Comparison of ENCODE assay signal across 13 cellular contexts in genomic region chr18:74316257-74317180, GRCh38. TPM values are rescaled to one million over a fixed set of nuclear protein-coding genes. Genes with fewer than 3 reads are reported as not detected.
DNase-seq lines count a peak whose midpoint lies in the region; ATAC-seq and TF ChIP-seq lines count a peak whose summit lies in the region.
"Had no signal": no experiment of that assay in that cellular context is flagged by ENCODE, and none has a peak within 500 bp of the region (broad histone marks: within the 10 kb centered on the region; RNA-seq: fewer than 3 reads in every experiment).

No MANE protein-coding gene starts in this region.

- WGBS in right lobe of liver (ENCODE audit: insufficient coverage, low coverage, low lambda C conversion rate, missing lambda C conversion rate), result 57% methylated on average over 16 of the region's 29 CpGs

- no peaks in the 10 kb centered on the region for H3K36me3 ChIP-seq in right lobe of liver

- no peak overlapping the region for H3K27ac ChIP-seq in right lobe of liver
- H3K27ac ChIP-seq: VCaP had no signal

- intact Hi-C loops in right lobe of liver (cut with DNase I), result no loop called here

- no peaks in the 10 kb centered on the region for H3K27me3 ChIP-seq in right lobe of liver

- ATAC-seq in right lobe of liver, result peak; percentile 45 to 96 (median 72)
- ATAC-seq: left ventricle myocardium superior had no signal

- DNase-seq in AG10803 (ENCODE audit: low read depth) (peak; percentile 97), LoVo (ENCODE audit: low spot score) (peak; percentile 25), dedifferentiated amniotic fluid mesenchymal stem cell (ENCODE audit: extremely low spot score) (peak; percentile 86), right lobe of liver (no peak), SHP77 (lab: John Stamatoyannopoulos, UW) (no peak), NCI-H69 (lab: John Stamatoyannopoulos, UW) (no peak)
- no peak for DNase-seq in stimulated activated CD4-positive, alpha-beta T cell treated with anti-CD3 and anti-CD28 coated beads, Interleukin-1b, Interleukin-23, amount 100 ng/mL, for 48 hours
- DNase-seq in activated CD4-positive, alpha-beta T cell treated with anti-CD3 and anti-CD28 coated beads for 48 hours, result no peak
- DNase-seq: activated gamma-delta T cell, COR-L47, left ventricle myocardium superior, retina had no signal

- TF ChIP-seq CTCF in AG10803 (conservative IDR thresholded peaks at IDR 0.05; ENCODE audit: low read length), result no peak
- TF ChIP-seq CTCF in right lobe of liver (IDR thresholded peaks at IDR 0.05), result no peak

- H3K4me3 ChIP-seq in AG10803 (ENCODE audit: low read length) (no peak overlapping the region), right lobe of liver (no peak overlapping the region)

- no peaks in the 10 kb centered on the region for H3K9me3 ChIP-seq in right lobe of liver

- no peak for TF ChIP-seq POLR2A in right lobe of liver (IDR thresholded peaks at IDR 0.05)

- H3K4me1 ChIP-seq in right lobe of liver, result peaks cover 0 to 12% (median 2%) of the 10 kb centered on the region in 4 donors

RNA-seq across cellular contexts. Expression of gene C18orf63, which starts 0.9 kb away (rescaled TPM):
- not detected for total RNA-seq in right lobe of liver
- total RNA-seq: left ventricle myocardium superior had no signal

RNA-seq across cellular contexts. Expression of gene CYB5A, which starts 24.8 kb away (rescaled TPM):
- total RNA-seq in right lobe of liver, result 1,000 to 10,000 TPM in 2 of 6 experiments, 100 to 1,000 TPM in 4; 817 to 1,434 (median 907) TPM

Comparison
In these comparisons a context has a peak if more than half of its experiments do, and no peak if none do; other contexts are left out.
1. DNase-seq: peak in AG10803 (single experiment), LoVo (single experiment) and dedifferentiated amniotic fluid mesenchymal stem cell (single experiment); none in right lobe of liver (0 of 3), stimulated activated CD4-positive, alpha-beta T cell treated with anti-CD3 and anti-CD28 coated beads, Interleukin-1b, Interleukin-23, amount 100 ng/mL, for 48 hours (single experiment), activated CD4-positive, alpha-beta T cell treated with anti-CD3 and anti-CD28 coated beads for 48 hours (single experiment), SHP77 (0 of 2) and NCI-H69 (single experiment).